In genomic region chr17:16995930-16996329, GRCh38 we compare ENCODE assay signal across 32 cellular contexts. TPM values are rescaled to one million over a fixed set of nuclear protein-coding genes. Genes with fewer than 3 reads are reported as not detected.
"Had no signal": no experiment of that assay in that cellular context is flagged by ENCODE, and none has a peak within 500 bp of the region (broad histone marks: within the 10 kb centered on the region; RNA-seq: fewer than 3 reads in every experiment).

No MANE protein-coding gene starts in this region.

- H3K27me3 ChIP-seq: colonic mucosa, esophagus squamous epithelium, gastrocnemius medialis, heart right ventricle, left lung had no signal

- H3K27me3 Mint-ChIP-seq: naive B cell had no signal

- H3K4me3 Mint-ChIP-seq: dendritic cell treated with granulocyte-macrophage colony-stimulating factor and Interleukin-4, amounts not matched to agents 40 ng/mL and 50 ng/mL, for 4 days; effector memory CD8-positive, alpha-beta T cell; mesothelial cell of epicardium; naive B cell had no signal

- H3K4me3 ChIP-seq: colonic mucosa, esophagus squamous epithelium, gastrocnemius medialis, heart right ventricle, left lung, lower lobe of right lung, mucosa of descending colon had no signal

- H3K36me3 ChIP-seq: colonic mucosa, esophagus squamous epithelium, gastrocnemius medialis, heart right ventricle, left lung, lower lobe of right lung had no signal

- DNase-seq: colonic mucosa; cortex of kidney; effector CD8-positive, alpha-beta T cell; effector memory CD8-positive, alpha-beta T cell; erythroblast; esophagus squamous epithelium; foreskin fibroblast; foreskin melanocyte; gastrocnemius medialis; glutamatergic neuron; head of caudate nucleus; heart right ventricle; hippocampal formation; left cardiac atrium; left lung; left ventricle myocardium superior; lower lobe of right lung; mesenchymal stem cell; naive B cell had no signal

- ATAC-seq: effector memory CD8-positive, alpha-beta T cell; esophagus mucosa; gastrocnemius medialis; heart right ventricle; left cardiac atrium; left lung; left ventricle myocardium superior; lower lobe of right lung; mucosa of descending colon had no signal

- H3K9me3 Mint-ChIP-seq: dendritic cell treated with granulocyte-macrophage colony-stimulating factor and Interleukin-4, amounts not matched to agents 40 ng/mL and 50 ng/mL, for 4 days; effector memory CD8-positive, alpha-beta T cell; naive B cell had no signal

- H3K27ac ChIP-seq: colonic mucosa, epithelial cell of prostate, esophagus squamous epithelium, gastrocnemius medialis, heart right ventricle, left lung, lower lobe of right lung had no signal

- H3K27ac Mint-ChIP-seq: dendritic cell treated with granulocyte-macrophage colony-stimulating factor and Interleukin-4, amounts not matched to agents 40 ng/mL and 50 ng/mL, for 4 days; effector memory CD8-positive, alpha-beta T cell; mesothelial cell of epicardium; naive B cell had no signal

- H3K9me3 ChIP-seq: colonic mucosa, esophagus squamous epithelium, gastrocnemius medialis, heart right ventricle, left lung, lower lobe of right lung, mucosa of descending colon had no signal

- H3K4me1 ChIP-seq: colonic mucosa, gastrocnemius medialis, left lung had no signal

- H3K36me3 Mint-ChIP-seq: naive B cell had no signal

RNA-seq across cellular contexts. Expression of gene TNFRSF13B, which starts 24.0 kb away (rescaled TPM):
- total RNA-seq: chondrocyte, dermis microvascular lymphatic vessel endothelial cell, esophagus squamous epithelium, gastrocnemius medialis, glomerular endothelial cell, heart right ventricle, kidney epithelial cell, left cardiac atrium, left ventricle myocardium superior, lower leg skin, lung microvascular endothelial cell, mesenteric fat pad, mesothelial cell of epicardium, myocyte had no signal
